In the genomic region with DNA sequence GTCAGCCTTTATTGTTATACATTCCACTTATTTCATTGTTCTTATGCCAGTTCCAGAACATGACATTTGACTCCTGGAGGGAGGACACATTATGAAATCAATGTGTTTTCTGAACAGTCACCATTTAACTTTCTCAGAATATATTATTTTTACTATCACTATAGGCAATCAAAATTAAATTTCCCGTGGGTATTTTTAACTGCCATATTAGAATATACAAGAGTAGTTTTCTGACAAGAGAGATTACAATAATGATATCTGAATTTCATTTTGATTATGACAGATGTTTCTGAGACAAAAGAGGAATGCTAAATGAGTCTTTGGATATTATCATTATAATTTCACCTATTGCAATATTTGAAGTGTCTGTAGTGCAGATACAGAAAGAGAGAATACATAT, we compare ENCODE assay signal across 31 cellular contexts.
"Had no signal": no experiment of that assay in that cellular context is flagged by ENCODE, and none has a peak within 500 bp of the region (broad histone marks: within the 10 kb centered on the region; RNA-seq: fewer than 3 reads in every experiment).

No MANE protein-coding gene starts in this region.

- H3K9me3 ChIP-seq: MG63, SJCRH30 had no signal

- H3K27me3 ChIP-seq: MG63, SJCRH30 had no signal

- H3K36me3 ChIP-seq: MG63, SJCRH30 had no signal

- DNase-seq: Kasumi-1, MG63, MV-4-11, NCI-H1092, NCI-H1105, NCI-H1417 treated with DMSO at 0.1 percent for 48 hours, NCI-H1436 treated with DMSO at 0.1 percent for 48 hours, NCI-H1694 treated with DMSO at 0.1 percent for 48 hours, NCI-H187 treated with DMSO at 0.1 percent for 48 hours, NCI-H2029, NCI-H2081, NCI-H2107, NCI-H2171, NCI-H226, NCI-H446 treated with DMSO at 0.1 percent for 48 hours, NCI-H510A, NCI-H524, NCI-H526, NCI-H69, NCI-H748 treated with DMSO at 0.1 percent for 48 hours, NCI-H82, PC-9, SHP77, SIG-M5, SJCRH30, T-cell had no signal

- H3K27ac ChIP-seq: PC-9, RWPE1, SJCRH30, SK-N-MC had no signal

- H3K4me1 ChIP-seq: SJCRH30 had no signal

- ATAC-seq: Panc1, Right ventricle myocardium inferior, SK-N-SH treated with all-trans-retinoic acid at 6 μM for 48 hours, T-cell had no signal

- H3K4me2 ChIP-seq: PC-9 had no signal

- H2AFZ ChIP-seq: PC-9 had no signal

- H3K4me3 ChIP-seq: MG63, PC-9, SJCRH30, SK-N-MC had no signal
